ENCODE assay signal across 11 cellular contexts in the genomic region with DNA sequence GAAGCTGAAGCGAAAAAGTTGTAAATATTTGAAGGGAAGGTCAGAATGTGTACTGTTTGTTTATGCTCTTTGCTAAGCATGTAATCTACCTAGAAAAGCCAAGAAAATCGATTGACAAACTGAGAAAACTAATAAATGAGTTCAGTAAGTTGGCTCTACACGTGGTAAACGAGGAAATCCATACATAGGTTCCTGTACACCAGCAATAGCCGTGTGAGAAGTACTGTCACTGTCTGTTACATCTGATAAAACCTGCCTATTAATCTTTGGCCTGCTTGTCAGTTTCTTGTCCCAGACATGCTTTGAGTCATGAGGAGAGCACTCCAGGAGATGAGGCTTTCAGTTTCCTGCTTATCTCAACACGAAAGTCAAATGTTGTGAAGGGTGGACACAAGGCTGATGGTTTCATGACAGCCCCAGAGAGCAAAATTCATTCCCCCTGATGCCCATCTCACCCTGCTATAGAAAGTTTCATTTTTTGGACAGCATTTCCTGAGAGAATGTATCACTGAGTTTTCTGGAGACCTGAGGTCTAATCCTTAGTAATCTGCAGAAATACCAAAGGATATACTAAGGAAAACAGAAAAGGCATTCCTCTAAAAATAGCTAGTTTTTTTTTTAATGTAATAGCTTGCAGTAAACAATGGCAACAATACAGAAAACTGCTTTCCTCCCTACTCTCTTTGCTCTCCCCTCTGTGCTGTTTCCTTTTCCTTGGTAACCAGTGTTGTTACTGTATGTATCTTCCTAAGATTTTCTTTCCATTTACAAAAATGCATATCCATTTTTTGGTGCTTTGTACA. TPM values are rescaled to one million over a fixed set of nuclear protein-coding genes. Genes with fewer than 3 reads are reported as not detected.
DNase-seq lines count a peak whose midpoint lies in the region; ATAC-seq, FAIRE-seq and TF ChIP-seq lines count a peak whose summit lies in the region.
"Had no signal": no experiment of that assay in that cellular context is flagged by ENCODE, and none has a peak within 500 bp of the region (broad histone marks: within the 10 kb centered on the region; RNA-seq: fewer than 3 reads in every experiment).

No MANE protein-coding gene starts in this region.

- no peaks in the 10 kb centered on the region; the same call in 1 of the 2 replicates for H3F3A ChIP-seq in GM23338 (replicated peaks; ENCODE audit: low read depth)
- peaks cover 6% of the 10 kb centered on the region; the same call in 1 of the 2 replicates for H3F3A ChIP-seq in MM.1S (ENCODE audit: insufficient read depth, low read length)

- POLR2A ChIA-PET in activated CD4-positive, alpha-beta T cell treated with anti-CD3 and anti-CD28 coated beads, Interleukin-2, amount 10 ng/mL, durations not matched to agents 7 days and 5 days (lab: Charles Lee): no interaction called here

- H3K9me3 ChIP-seq in MM.1S (replicated peaks; ENCODE audit: insufficient read depth, low read length) (no peaks in the 10 kb centered on the region), uterus (no peaks in the 10 kb centered on the region)
- H3K9me3 ChIP-seq: neutrophil, upper lobe of right lung had no signal

- no peak overlapping the region for H3K4me3 Mint-ChIP-seq in GM23338
- H3K4me3 Mint-ChIP-seq in activated CD4-positive, alpha-beta T cell treated with anti-CD3 and anti-CD28 coated beads, Interleukin-2, amount 10 ng/mL, durations not matched to agents 7 days and 5 days: no peak overlapping the region

- H3K9me2 ChIP-seq in GM23338 (ENCODE audit: insufficient read depth) (no peaks in the 10 kb centered on the region), MM.1S (replicated peaks; ENCODE audit: insufficient read depth, low read length) (no peaks in the 10 kb centered on the region)

- ATAC-seq in GM23338: no peak; the same call in 2 of the 3 replicates
- peak; percentile 14 for ATAC-seq in left ventricle myocardium superior
- ATAC-seq: upper lobe of right lung had no signal

- H3K27me3 ChIP-seq in GM23338 (ENCODE audit: insufficient read depth) (no peaks in the 10 kb centered on the region), MM.1S (replicated peaks; ENCODE audit: insufficient read depth, low read length) (no peaks in the 10 kb centered on the region), uterus (no peaks in the 10 kb centered on the region)
- H3K27me3 ChIP-seq: upper lobe of right lung had no signal

- H3K9ac ChIP-seq in MM.1S (ENCODE audit: low read length): no peak overlapping the region

- no peak overlapping the region for H2AFZ ChIP-seq in GM23338
- H2AFZ ChIP-seq in MM.1S (ENCODE audit: low read length): no peak overlapping the region

- DNase-seq in GM23338 (ENCODE audit: low spot score) (no peak), MM.1S (no peak), left ventricle myocardium superior (no peak), amygdala (lab: John Stamatoyannopoulos, UW) (no peak), inferior parietal cortex (ENCODE audit: extremely low spot score) (no peak), uterus (no peak)
- DNase-seq in activated CD4-positive, alpha-beta T cell treated with anti-CD3 and anti-CD28 coated beads, Interleukin-2, amount 10 ng/mL, durations not matched to agents 7 days and 5 days: no peak
- DNase-seq: central memory CD4-positive, alpha-beta T cell; upper lobe of right lung had no signal

- CTCF ChIA-PET in activated CD4-positive, alpha-beta T cell treated with anti-CD3 and anti-CD28 coated beads, Interleukin-2, amount 10 ng/mL, durations not matched to agents 7 days and 5 days (lab: Charles Lee): no interaction called here

- no peak overlapping the region for H3K4me3 ChIP-seq in GM23338
- H3K4me3 ChIP-seq in MM.1S (ENCODE audit: low read length): no peak overlapping the region
- no peak overlapping the region for H3K4me3 ChIP-seq in uterus
- H3K4me3 ChIP-seq: upper lobe of right lung had no signal

- no peak for TF ChIP-seq CTCF in GM23338 (conservative IDR thresholded peaks at IDR 0.05; ENCODE audit: low read depth in 2 of 2)
- TF ChIP-seq CTCF in MM.1S (IDR thresholded peaks at IDR 0.05; ENCODE audit: low read length): no peak
- TF ChIP-seq CTCF in uterus (IDR thresholded peaks at IDR 0.05): no peak

- H4K20me1 ChIP-seq in GM23338 (replicated peaks; ENCODE audit: insufficient read depth): peaks cover 37% of the 10 kb centered on the region
- H4K20me1 ChIP-seq in MM.1S (ENCODE audit: insufficient read depth, low read length): no peaks in the 10 kb centered on the region

- H3K27me3 Mint-ChIP-seq in GM23338 (ENCODE audit: insufficient read depth, low read depth, poor library complexity): no peaks in the 10 kb centered on the region
- no peaks in the 10 kb centered on the region for H3K27me3 Mint-ChIP-seq in activated CD4-positive, alpha-beta T cell treated with anti-CD3 and anti-CD28 coated beads, Interleukin-2, amount 10 ng/mL, durations not matched to agents 7 days and 5 days

- peaks cover 18% of the 10 kb centered on the region for H3K36me3 Mint-ChIP-seq in GM23338 (ENCODE audit: low read depth)
- H3K36me3 Mint-ChIP-seq in activated CD4-positive, alpha-beta T cell treated with anti-CD3 and anti-CD28 coated beads, Interleukin-2, amount 10 ng/mL, durations not matched to agents 7 days and 5 days (ENCODE audit: low read depth): peaks cover 2% of the 10 kb centered on the region

- H3K9me3 Mint-ChIP-seq in GM23338: no peaks in the 10 kb centered on the region
- no peaks in the 10 kb centered on the region for H3K9me3 Mint-ChIP-seq in activated CD4-positive, alpha-beta T cell treated with anti-CD3 and anti-CD28 coated beads, Interleukin-2, amount 10 ng/mL, durations not matched to agents 7 days and 5 days

- H3K79me2 ChIP-seq in GM23338 (replicated peaks; ENCODE audit: insufficient read depth) (peaks cover 100% of the 10 kb centered on the region), MM.1S (ENCODE audit: low read length) (no peaks in the 10 kb centered on the region)

- no peak overlapping the region for H3K27ac Mint-ChIP-seq in GM23338
- H3K27ac Mint-ChIP-seq in activated CD4-positive, alpha-beta T cell treated with anti-CD3 and anti-CD28 coated beads, Interleukin-2, amount 10 ng/mL, durations not matched to agents 7 days and 5 days: no peak overlapping the region

- no peak for TF ChIP-seq POLR2A in uterus (IDR thresholded peaks at IDR 0.05)

- no peaks in the 10 kb centered on the region for H3K36me3 ChIP-seq in GM23338 (ENCODE audit: insufficient read depth)
- no peaks in the 10 kb centered on the region for H3K36me3 ChIP-seq in MM.1S (replicated peaks; ENCODE audit: insufficient read depth, low read length)
- H3K36me3 ChIP-seq in uterus: no peaks in the 10 kb centered on the region
- H3K36me3 ChIP-seq: neutrophil, upper lobe of right lung had no signal

- H3K27ac ChIP-seq in GM23338 (ENCODE audit: low read depth) (peak overlapping the region; percentile 61), MM.1S (ENCODE audit: low read length) (peak overlapping the region; percentile 2; the same call in 1 of the 2 replicates), uterus (peak overlapping the region in 1 of 2 donors; percentile 26)
- H3K27ac ChIP-seq: neutrophil, upper lobe of right lung had no signal

- peak; percentile 30 for FAIRE-seq in G401.6 (lab: Jason Lieb, UNC)

- H3K4me1 ChIP-seq in GM23338 (ENCODE audit: insufficient read depth) (peaks cover 21% of the 10 kb centered on the region), MM.1S (ENCODE audit: low read length) (peaks cover 11% of the 10 kb centered on the region), uterus (no peaks in the 10 kb centered on the region)

- H3K4me1 Mint-ChIP-seq in GM23338: peaks cover 29% of the 10 kb centered on the region
- peaks cover 5% of the 10 kb centered on the region for H3K4me1 Mint-ChIP-seq in activated CD4-positive, alpha-beta T cell treated with anti-CD3 and anti-CD28 coated beads, Interleukin-2, amount 10 ng/mL, durations not matched to agents 7 days and 5 days

- intact Hi-C loops in left ventricle myocardium superior (cut with micrococcal nuclease): no loop called here
- intact Hi-C loops in uterus (cut with DNase I; ENCODE audit: low total_unique reads): no loop called here

- H3K4me2 ChIP-seq in GM23338 (0 out of 2 replicates have a peak overlapping the region, but pooled peaks have one; percentile 4), MM.1S (ENCODE audit: low read depth, low read length) (0 out of 2 replicates have a peak overlapping the region, but pooled peaks have one; percentile 0)

TF ChIP-seq in GM23338, 12 proteins besides CTCF, POLR2A, EP300 and RAD21 (continues in another document):
- no peak for TF ChIP-seq STAT1 (IDR thresholded peaks at IDR 0.05; ENCODE audit: unreplicated experiment)

RNA-seq across cellular contexts. Expression of a gene that starts 18.8 kb away (rescaled TPM):
- 82.5 and 87.7 TPM in 2 replicates for total RNA-seq in GM23338 (2014; rRNA removed; shearing (Covaris generic))
- polyA plus RNA-seq in GM23338 (2016; fragmentation: Nextera tagmentation; extraction: Ambion mirVana): 12.4 and 14.2 TPM in 2 replicates
- total RNA-seq in left ventricle myocardium superior (48.4 TPM), uterus (100 to 1,000 TPM in 2 of 4 donors, 10 to 100 TPM in 2; 27.4 to 175 (median 69.2) TPM)
- total RNA-seq in activated CD4-positive, alpha-beta T cell treated with anti-CD3 and anti-CD28 coated beads, Interleukin-2, amount 10 ng/mL, durations not matched to agents 7 days and 5 days: 10 to 100 TPM in 1 of 2 experiments, 1 to 10 TPM in 1; 8.9 to 11.7 TPM
